In genomic region chr21:38843379-38843778, GRCh38 we compare ENCODE assay signal across 17 cellular contexts. TPM values are rescaled to one million over a fixed set of nuclear protein-coding genes. Genes with fewer than 3 reads are reported as not detected.
DNase-seq lines count a peak whose midpoint lies in the region; TF ChIP-seq lines count a peak whose summit lies in the region.
"Had no signal": no experiment of that assay in that cellular context is flagged by ENCODE, and none has a peak within 500 bp of the region (broad histone marks: within the 10 kb centered on the region; RNA-seq: fewer than 3 reads in every experiment).

No MANE protein-coding gene starts in this region.

- BruUV-seq in MCF 10A (replicated peaks; lab: Mats Ljungman, UMichigan) (no TSS peak), mammary epithelial cell (replicated peaks; lab: Mats Ljungman, UMichigan) (no TSS peak)

- no peak overlapping the region for H2AFZ ChIP-seq in mammary epithelial cell (ENCODE audit: low read depth, low read length)
- H2AFZ ChIP-seq in mesenchymal stem cell (ENCODE audit: low read depth, low read length): no peak overlapping the region

- no peaks in the 10 kb centered on the region for H4K20me1 ChIP-seq in mammary epithelial cell (ENCODE audit: insufficient read depth, low read length)
- H4K20me1 ChIP-seq: BLaER1 had no signal

- no peaks in the 10 kb centered on the region for H3K79me1 ChIP-seq in mesenchymal stem cell (replicated peaks; ENCODE audit: low read length, poor library complexity, severe bottlenecking)

- H3K27ac Mint-ChIP-seq in MCF 10A (ENCODE audit: low read depth, unreplicated experiment): peak overlapping the region; percentile 64
- H3K27ac Mint-ChIP-seq: CD4-positive, alpha-beta memory T cell had no signal

- dilution Hi-C loops in mammary epithelial cell (cut with HindIII; ENCODE audit: low sequenced_read_pairs): no loop called here

- CTCF ChIA-PET in MCF 10A (lab: Yijun Ruan, JAX) (interaction anchor here (0.7 kb wide), 2 partner anchors 11 to 246 kb away, joined by 3 read pairs; no protein-coding TSS in a partner anchor), mammary epithelial cell (lab: Charles Lee; ENCODE audit: low non-redundant PET) (no interaction called here), GM10248 (lab: Yijun Ruan, JAX) (interaction anchor here (2.1 kb wide), 1 partner anchor 9 kb away, joined by 5 read pairs; no protein-coding TSS in a partner anchor)

- intact Hi-C loops in MCF 10A (cut with micrococcal nuclease) (no loop called here), mammary epithelial cell (cut with micrococcal nuclease) (no loop called here)

- H3K4me3 Mint-ChIP-seq in MCF 10A (ENCODE audit: unreplicated experiment): no peak overlapping the region
- H3K4me3 Mint-ChIP-seq: CD4-positive, alpha-beta memory T cell had no signal

- peak overlapping the region in 1 of 2 experiments; percentile 55 for H3K18ac ChIP-seq in mesenchymal stem cell (ENCODE audit: low read depth in 1 of 2, low read length in 2 of 2)

- H3K23ac ChIP-seq in mesenchymal stem cell (ENCODE audit: low read length in 2 of 2): no peak overlapping the region

- no peak overlapping the region for H2BK120ac ChIP-seq in mesenchymal stem cell (ENCODE audit: low read depth, low read length)

- in situ Hi-C loops in mammary epithelial cell (cut with MboI; ENCODE audit: low sequenced_read_pairs in 2 of 2): loop anchor here (5.0 to 10.0 kb wide), 2 partner anchors 59 to 69 kb away; no protein-coding TSS in a partner anchor

- H3K36me3 ChIP-seq in mammary epithelial cell (ENCODE audit: insufficient read depth, low read length) (no peaks in the 10 kb centered on the region), mesenchymal stem cell (ENCODE audit: control insufficient read depth in 1 of 2, insufficient read depth in 2 of 2, low read depth in 1 of 2, low read length in 2 of 2) (no peaks in the 10 kb centered on the region)
- H3K36me3 ChIP-seq: BLaER1 had no signal

- H3K9me3 ChIP-seq in mammary epithelial cell (replicated peaks; ENCODE audit: insufficient read depth, low read length) (no peaks in the 10 kb centered on the region), mesenchymal stem cell (ENCODE audit: control insufficient read depth, low read length) (no peaks in the 10 kb centered on the region)

- H3K27me3 Mint-ChIP-seq in MCF 10A (ENCODE audit: insufficient read depth, unreplicated experiment): no peaks in the 10 kb centered on the region
- H3K27me3 Mint-ChIP-seq: CD4-positive, alpha-beta memory T cell had no signal

- no peaks in the 10 kb centered on the region for H3K36me3 Mint-ChIP-seq in MCF 10A (ENCODE audit: insufficient read depth, unreplicated experiment)
- H3K36me3 Mint-ChIP-seq: CD4-positive, alpha-beta memory T cell had no signal

- H4K8ac ChIP-seq in mesenchymal stem cell (ENCODE audit: low read length): peak overlapping the region; percentile 36

- peak overlapping the region; percentile 16 for H2AK5ac ChIP-seq in mesenchymal stem cell (ENCODE audit: low read length, severe bottlenecking)

- DNase-seq in MCF 10A (ENCODE audit: unreplicated experiment) (no peak), mammary epithelial cell (no peak), mesenchymal stem cell (no peak), GM10248 (ENCODE audit: extremely low spot score) (no peak), GM10266 (ENCODE audit: extremely low spot score) (no peak), RPMI8226 (no peak), substantia nigra (lab: John Stamatoyannopoulos, UW) (no peak)
- DNase-seq: Calu3; CD4-positive, alpha-beta memory T cell; GF-D8; KG1; MV-4-11; NCI-H1694 treated with DMSO at 0.1 percent for 48 hours; NCI-H524 had no signal

- H2BK12ac ChIP-seq in mesenchymal stem cell (ENCODE audit: low read length in 2 of 2): no peak overlapping the region

- peaks cover 63% of the 10 kb centered on the region for H3K4me1 Mint-ChIP-seq in MCF 10A (ENCODE audit: insufficient read depth, unreplicated experiment)
- H3K4me1 Mint-ChIP-seq: CD4-positive, alpha-beta memory T cell had no signal

- H3K4me3 ChIP-seq in mammary epithelial cell (replicated peaks in 1 of 3; ENCODE audit: insufficient read depth in 1 of 3, low read depth in 2 of 3, low read length in 3 of 3): no peak overlapping the region
- no peak overlapping the region for H3K4me3 ChIP-seq in mesenchymal stem cell (ENCODE audit: insufficient read depth in 1 of 2, low read depth in 1 of 2, low read length in 2 of 2)
- H3K4me3 ChIP-seq: BLaER1 had no signal

- H3K9ac ChIP-seq in mammary epithelial cell (ENCODE audit: insufficient read depth, low read length) (no peak overlapping the region), mesenchymal stem cell (ENCODE audit: low read length) (no peak overlapping the region)
- H3K9ac ChIP-seq: BLaER1 had no signal

- H3K27me3 ChIP-seq in mammary epithelial cell (ENCODE audit: insufficient read depth, low read length) (no peaks in the 10 kb centered on the region), mesenchymal stem cell (ENCODE audit: control insufficient read depth in 1 of 2, insufficient read depth in 1 of 2, low read length in 2 of 2) (no peaks in the 10 kb centered on the region)
- H3K27me3 ChIP-seq: BLaER1 had no signal

- no peak overlapping the region for H2BK5ac ChIP-seq in mesenchymal stem cell (ENCODE audit: low read depth, low read length, poor library complexity, severe bottlenecking)

- no peak overlapping the region for H3K4ac ChIP-seq in mesenchymal stem cell (ENCODE audit: low read depth in 1 of 2, low read length in 2 of 2)

- no peak overlapping the region for H4K91ac ChIP-seq in mesenchymal stem cell (ENCODE audit: low read length)

- 97% methylated on average over 5 of the region's 5 CpGs for WGBS in mammary epithelial cell (ENCODE audit: low coverage, missing lambda C conversion rate)
- 95% methylated on average over 5 of the region's 5 CpGs for WGBS in mesenchymal stem cell

- H3K4me2 ChIP-seq in mammary epithelial cell (ENCODE audit: insufficient read depth, low read depth, low read length) (no peak overlapping the region), mesenchymal stem cell (ENCODE audit: low read length, poor library complexity, severe bottlenecking) (no peak overlapping the region)
- H3K4me2 ChIP-seq: BLaER1 had no signal

- H3K9me3 Mint-ChIP-seq in MCF 10A (ENCODE audit: unreplicated experiment): no peaks in the 10 kb centered on the region
- H3K9me3 Mint-ChIP-seq: CD4-positive, alpha-beta memory T cell had no signal

- H2BK15ac ChIP-seq in mesenchymal stem cell (ENCODE audit: low read depth, poor library complexity, severe bottlenecking): no peak overlapping the region

- no peak for TF ChIP-seq CTCF in MCF 10A (IDR thresholded peaks at IDR 0.05; ENCODE audit: unreplicated experiment)
- no peak for TF ChIP-seq CTCF in mammary epithelial cell (conservative IDR thresholded peaks at IDR 0.05 in 1 of 2, IDR thresholded peaks at IDR 0.05 in 1 of 2; ENCODE audit: extremely low read depth in 1 of 2, insufficient read depth in 1 of 2, low read depth in 1 of 2, low read length in 2 of 2)
- TF ChIP-seq CTCF in GM10248 (IDR thresholded peaks at IDR 0.05; ENCODE audit: control extremely low read depth, extremely low read depth, low read depth, missing control alignments): no peak
- TF ChIP-seq CTCF in GM10266 (IDR thresholded peaks at IDR 0.05; ENCODE audit: control insufficient read depth, insufficient read depth, low read depth, missing control alignments): no peak

- POLR2A ChIA-PET in MCF 10A (lab: Yijun Ruan, JAX): interaction anchor here (0.6 to 3.8 kb wide), 7 partner anchors 9 to 164 kb away, joined by 3 to 23 read pairs (median 3); no protein-coding TSS in a partner anchor
- POLR2A ChIA-PET in GM10248 (lab: Yijun Ruan, JAX): no interaction called here

- H3K79me2 ChIP-seq in mammary epithelial cell (ENCODE audit: insufficient read depth, low read length): no peaks in the 10 kb centered on the region

- H3K4me1 ChIP-seq in mammary epithelial cell (ENCODE audit: insufficient read depth, low read length) (peaks cover 36% of the 10 kb centered on the region), mesenchymal stem cell (ENCODE audit: control insufficient read depth, insufficient read depth, low read depth, low read length) (peaks cover 11% of the 10 kb centered on the region)
- H3K4me1 ChIP-seq: BLaER1 had no signal

- no peak overlapping the region for H3K27ac ChIP-seq in mammary epithelial cell (ENCODE audit: insufficient read depth, low read depth, low read length)
- H3K27ac ChIP-seq in cingulate gyrus (ENCODE audit: low read depth, low read length): peak overlapping the region; percentile 10
- H3K27ac ChIP-seq in mesenchymal stem cell (ENCODE audit: low read length, poor library complexity, severe bottlenecking): peak overlapping the region; percentile 22
- H3K27ac ChIP-seq in substantia nigra (ENCODE audit: low read depth, low read length, poor library complexity, severe bottlenecking): no peak overlapping the region
- H3K27ac ChIP-seq: BLaER1, RWPE1 had no signal

- no peak overlapping the region for H3K14ac ChIP-seq in mesenchymal stem cell (ENCODE audit: low read length in 2 of 2)

RNA-seq across cellular contexts. Expression of gene ETS2, which starts 37.6 kb away (rescaled TPM):
- total RNA-seq in MCF 10A (2022) (109 and 126 TPM in 2 replicates), mammary epithelial cell (10 to 100 TPM; 60.3 to 62.3 TPM)
- 21.9 TPM for polyA plus RNA-seq in mammary epithelial cell
- polyA minus RNA-seq in mammary epithelial cell: 27.6 TPM
- polyA plus RNA-seq in mesenchymal stem cell (2013, experiment 1 of 2): 85.3 TPM
- 83.5 TPM for polyA plus RNA-seq in mesenchymal stem cell (2013, experiment 2 of 2)

Comparison
In these comparisons a context has a peak if more than half of its experiments do, and no peak if none do; other contexts are left out.
1. H3K27ac ChIP-seq: peak in cingulate gyrus (single experiment) and mesenchymal stem cell (single experiment); none in mammary epithelial cell (single experiment) and substantia nigra (single experiment).